Comparison of ENCODE assay signal across 9 cellular contexts in the genomic region with DNA sequence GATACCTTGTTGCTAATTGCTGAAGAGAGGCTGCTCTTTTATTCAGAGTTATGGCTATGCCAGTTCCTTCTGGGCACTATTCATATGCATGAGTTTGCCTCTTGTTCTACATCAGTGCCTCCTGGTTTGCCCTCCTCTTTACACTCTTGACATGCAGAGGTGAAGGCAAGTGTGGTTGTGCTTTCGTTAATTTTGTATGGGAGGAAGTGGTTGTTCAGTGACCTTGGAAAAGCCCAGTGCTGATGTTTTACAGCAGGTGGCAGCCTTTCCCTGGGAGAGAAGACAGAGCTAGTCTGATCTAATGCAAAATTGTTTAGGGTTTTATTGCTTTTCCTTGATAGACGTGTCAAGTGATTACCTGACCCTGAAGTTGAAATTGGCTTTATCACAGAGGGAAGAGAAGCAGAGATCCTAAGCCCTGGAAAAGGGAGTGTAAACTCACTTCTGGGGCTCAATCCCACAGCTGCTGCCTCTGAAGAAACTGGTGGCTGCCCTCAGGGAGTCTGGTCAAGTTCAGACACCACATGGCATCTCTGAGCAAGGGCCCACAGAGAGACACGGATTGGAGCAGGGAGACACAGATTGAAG. TPM values are rescaled to one million over a fixed set of nuclear protein-coding genes. Genes with fewer than 3 reads are reported as not detected.
DNase-seq lines count a peak whose midpoint lies in the region; ATAC-seq and TF ChIP-seq lines count a peak whose summit lies in the region.
"Had no signal": no experiment of that assay in that cellular context is flagged by ENCODE, and none has a peak within 500 bp of the region (broad histone marks: within the 10 kb centered on the region; RNA-seq: fewer than 3 reads in every experiment).

No MANE protein-coding gene starts in this region.

- DNase-seq in SIG-M5 treated with dmso at 0.1 percent for 504 hours (lab: John Stamatoyannopoulos, UW; ENCODE audit: unreplicated experiment) (peak; percentile 78), SIG-M5 (lab: John Stamatoyannopoulos, UW) (no peak), NCI-H187 (lab: John Stamatoyannopoulos, UW) (peak; percentile 74), T-helper 22 cell (ENCODE audit: low read depth) (peak; percentile 13), ascending aorta (ENCODE audit: low spot score in 2 of 2) (peak in 1 of 2 donors; percentile 73), hippocampal formation (lab: John Stamatoyannopoulos, UW) (peak; percentile 71 to 88)
- peak; percentile 41 to 49 for DNase-seq in stimulated activated CD4-positive, alpha-beta T cell treated with anti-CD3 and anti-CD28 coated beads, Interleukin-12 subunit alpha, Interleukin-12 subunit beta, amount 100 ng/mL, for 24 hours (ENCODE audit: low read depth in 2 of 2)

- no peaks in the 10 kb centered on the region for H3K4me1 ChIP-seq in ascending aorta

- peak; percentile 70 for ATAC-seq in HG02884 (IDR thresholded peaks at IDR 0.05; ENCODE audit: unreplicated experiment)

- intact Hi-C loops in ascending aorta (cut with DNase I) = loop anchor here (1.0 to 10.0 kb wide), 4 partner anchors 263 to 513 kb away; no protein-coding TSS in a partner anchor

- no peaks in the 10 kb centered on the region for H3K27me3 ChIP-seq in ascending aorta
- H3K27me3 ChIP-seq: BLaER1 treated with 17β-estradiol and CSF1 and Interleukin-3, amounts not matched to agents 10 nM and 100 nM had no signal

- no peaks in the 10 kb centered on the region for H3K9me3 ChIP-seq in ascending aorta
- H3K9me3 ChIP-seq: BLaER1 treated with 17β-estradiol and CSF1 and Interleukin-3, amounts not matched to agents 10 nM and 100 nM had no signal

- H3K36me3 ChIP-seq in ascending aorta = no peaks in the 10 kb centered on the region
- H3K36me3 ChIP-seq: BLaER1 treated with 17β-estradiol and CSF1 and Interleukin-3, amounts not matched to agents 10 nM and 100 nM had no signal

- no peak overlapping the region for H3K27ac ChIP-seq in ascending aorta
- H3K27ac ChIP-seq: BLaER1 treated with 17β-estradiol and CSF1 and Interleukin-3, amounts not matched to agents 10 nM and 100 nM had no signal

- H3K4me3 ChIP-seq in ascending aorta = no peak overlapping the region
- H3K4me3 ChIP-seq: BLaER1 treated with 17β-estradiol and CSF1 and Interleukin-3, amounts not matched to agents 10 nM and 100 nM had no signal

- peak; percentile 80 to 85 (median 84) for TF ChIP-seq CTCF in ascending aorta (IDR thresholded peaks at IDR 0.05)

RNA-seq across cellular contexts. Expression of gene VPS54, which starts 30.5 kb away (rescaled TPM):
- 4.6 TPM for total RNA-seq in ascending aorta
